In the genomic region with DNA sequence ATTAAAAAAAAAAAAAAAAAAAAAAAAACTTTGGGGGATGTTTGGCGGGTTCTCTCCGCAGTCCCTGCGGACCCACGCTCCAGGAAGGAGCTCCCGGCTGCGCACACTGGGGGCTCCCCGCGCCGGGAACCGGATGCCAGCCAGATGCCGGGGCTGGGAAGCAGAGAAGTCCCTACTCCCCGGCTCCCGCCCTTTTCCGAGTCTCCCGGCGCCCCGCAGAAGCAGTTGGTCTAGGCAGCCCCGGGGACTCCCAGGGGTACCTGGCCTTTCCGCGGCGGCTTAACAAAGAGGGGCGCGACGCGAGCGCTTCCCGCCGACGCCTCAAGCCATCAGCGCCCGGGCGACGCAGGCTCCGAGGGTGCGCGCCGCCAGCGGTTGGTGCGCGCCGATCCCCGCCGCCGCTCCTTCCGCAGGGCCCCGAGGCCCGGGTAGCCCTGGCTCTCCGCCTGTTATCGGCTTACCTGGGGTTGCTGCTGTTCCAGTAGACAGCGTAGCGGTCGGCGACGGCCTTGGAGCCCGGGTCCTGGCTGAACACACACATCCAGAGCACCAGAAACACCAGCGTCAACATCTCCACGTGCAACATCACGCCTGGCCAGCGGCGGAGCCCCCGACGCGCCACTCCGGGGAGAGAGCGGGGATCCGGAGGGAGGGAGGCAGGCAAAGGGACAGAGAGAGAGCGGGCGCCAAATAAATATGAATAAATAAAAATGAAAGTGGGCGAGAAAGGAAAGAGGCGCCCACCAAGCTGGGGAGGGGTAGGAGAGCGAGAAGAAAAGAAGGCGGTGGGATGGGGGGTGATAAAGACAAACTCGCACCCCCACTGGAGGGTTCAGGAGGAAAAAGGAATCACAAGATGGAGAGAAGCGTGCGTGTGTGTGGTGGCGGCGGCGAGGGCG, we compare ENCODE assay signal across 8 cellular contexts. TPM values are rescaled to one million over a fixed set of nuclear protein-coding genes. Genes with fewer than 3 reads are reported as not detected.
A peak's percentile ranks its signal among the peaks of the same experiment; 100 is the strongest.
DNase-seq lines count a peak whose midpoint lies in the region; ATAC-seq and TF ChIP-seq lines count a peak whose summit lies in the region.

No MANE protein-coding gene starts in this region.

- no peaks in the 10 kb centered on the region for H3K4me1 ChIP-seq in KMS-11 (ENCODE audit: low read depth, poor library complexity, severe bottlenecking)

- peak overlapping the region; percentile 98 for H2AFZ ChIP-seq in KMS-11 (ENCODE audit: low read depth)

- no peaks in the 10 kb centered on the region for H3K79me2 ChIP-seq in KMS-11 (ENCODE audit: insufficient read depth, low read depth)

- peaks cover 29% of the 10 kb centered on the region for H3K4me1 Mint-ChIP-seq in activated T-cell treated with anti-CD3 and anti-CD28 coated beads, Interleukin-2, amount 50 U/mL, for 4 hours (ENCODE audit: low read depth)
- peaks cover 29% of the 10 kb centered on the region for H3K4me1 Mint-ChIP-seq in activated CD8-positive, alpha-beta memory T cell treated with anti-CD3 and anti-CD28 coated beads, Interleukin-2, amount 10 ng/mL, durations not matched to agents 7 days and 5 days

- H3K9ac ChIP-seq in KMS-11, result peak overlapping the region; percentile 31; the same call in 1 of the 2 replicates

- no peak overlapping the region for H3K4me3 ChIP-seq in KMS-11 (IDR thresholded peaks at IDR 0.05; ENCODE audit: insufficient read depth, low read depth, low read length)

- no peaks in the 10 kb centered on the region for H4K20me1 ChIP-seq in KMS-11 (ENCODE audit: insufficient read depth)

- CTCF ChIA-PET in activated CD8-positive, alpha-beta memory T cell treated with anti-CD3 and anti-CD28 coated beads, Interleukin-2, amount 10 ng/mL, durations not matched to agents 7 days and 5 days (lab: Charles Lee), result no interaction called here

- no peak for TF ChIP-seq CTCF in KMS-11 (conservative IDR thresholded peaks at IDR 0.05; ENCODE audit: low read depth, low read length)

- no peaks in the 10 kb centered on the region for H3K9me3 Mint-ChIP-seq in activated T-cell treated with anti-CD3 and anti-CD28 coated beads, Interleukin-2, amount 50 U/mL, for 4 hours
- no peaks in the 10 kb centered on the region for H3K9me3 Mint-ChIP-seq in activated CD8-positive, alpha-beta memory T cell treated with anti-CD3 and anti-CD28 coated beads, Interleukin-2, amount 10 ng/mL, durations not matched to agents 7 days and 5 days (ENCODE audit: low read depth)

- no peak for DNase-seq in activated T-cell treated with anti-CD3 and anti-CD28 coated beads, Interleukin-2, amount 50 U/mL, for 4 hours
- DNase-seq in activated T-cell treated with anti-CD3 and anti-CD28 coated beads for 4 hours (no peak), globus pallidus (ENCODE audit: low spot score) (peak; percentile 5), posterior cingulate gyrus (peak in 9 of 10 donors; percentile 13 to 85 (median 22)), OCI-M2 (lab: John Stamatoyannopoulos, UW; ENCODE audit: unreplicated experiment) (no peak), RKO (ENCODE audit: low spot score) (no peak)
- no peak for DNase-seq in activated CD8-positive, alpha-beta memory T cell treated with anti-CD3 and anti-CD28 coated beads, Interleukin-2, amount 10 ng/mL, durations not matched to agents 7 days and 5 days

- H3K27ac ChIP-seq in KMS-11, result no peak overlapping the region

- H3K4me3 Mint-ChIP-seq in activated T-cell treated with anti-CD3 and anti-CD28 coated beads, Interleukin-2, amount 50 U/mL, for 4 hours, result peak overlapping the region; percentile 69
- peak overlapping the region; percentile 57 for H3K4me3 Mint-ChIP-seq in activated CD8-positive, alpha-beta memory T cell treated with anti-CD3 and anti-CD28 coated beads, Interleukin-2, amount 10 ng/mL, durations not matched to agents 7 days and 5 days

- H3K27ac Mint-ChIP-seq in activated CD8-positive, alpha-beta memory T cell treated with anti-CD3 and anti-CD28 coated beads, Interleukin-2, amount 10 ng/mL, durations not matched to agents 7 days and 5 days, result no peak overlapping the region

- H3K36me3 ChIP-seq in KMS-11 (ENCODE audit: insufficient read depth), result no peaks in the 10 kb centered on the region

- intact Hi-C loops in posterior cingulate gyrus (cut with DNase I), result loop anchor here (10.0 kb wide), 3 partner anchors 245 to 675 kb away; no protein-coding TSS in a partner anchor

- H3K4me2 ChIP-seq in KMS-11, result peak overlapping the region; percentile 69

- no peaks in the 10 kb centered on the region for H3K27me3 ChIP-seq in KMS-11 (ENCODE audit: insufficient read depth, low read depth)

- peak in 1 of 2 donors; percentile 38 for ATAC-seq in activated T-cell treated with anti-CD3 and anti-CD28 coated beads, Interleukin-2, amount 50 U/mL, for 4 hours
- no peak for ATAC-seq in activated CD8-positive, alpha-beta memory T cell treated with anti-CD3 and anti-CD28 coated beads, Interleukin-2, amount 10 ng/mL, durations not matched to agents 7 days and 5 days

- H3K36me3 Mint-ChIP-seq in activated T-cell treated with anti-CD3 and anti-CD28 coated beads, Interleukin-2, amount 50 U/mL, for 4 hours (ENCODE audit: insufficient read depth), result no peaks in the 10 kb centered on the region
- H3K36me3 Mint-ChIP-seq in activated CD8-positive, alpha-beta memory T cell treated with anti-CD3 and anti-CD28 coated beads, Interleukin-2, amount 10 ng/mL, durations not matched to agents 7 days and 5 days, result no peaks in the 10 kb centered on the region

- peaks cover 68% of the 10 kb centered on the region for H3K27me3 Mint-ChIP-seq in activated T-cell treated with anti-CD3 and anti-CD28 coated beads, Interleukin-2, amount 50 U/mL, for 4 hours (ENCODE audit: low read depth)
- peaks cover 82% of the 10 kb centered on the region for H3K27me3 Mint-ChIP-seq in activated CD8-positive, alpha-beta memory T cell treated with anti-CD3 and anti-CD28 coated beads, Interleukin-2, amount 10 ng/mL, durations not matched to agents 7 days and 5 days

RNA-seq across cellular contexts. Expression of a gene that starts 0.5 kb away (rescaled TPM):
- total RNA-seq in activated T-cell treated with anti-CD3 and anti-CD28 coated beads, Interleukin-2, amount 50 U/mL, for 4 hours, result under 1 TPM in 2 of 3 donors, not detected in 1; 0.13 to 0.24 TPM
- total RNA-seq in activated CD8-positive, alpha-beta memory T cell treated with anti-CD3 and anti-CD28 coated beads, Interleukin-2, amount 10 ng/mL, durations not matched to agents 7 days and 5 days, result not detected

Comparison
In these comparisons a context has a peak if more than half of its experiments do, and no peak if none do; other contexts are left out.
1. DNase-seq: peak in globus pallidus (single experiment) and posterior cingulate gyrus (9 of 10); none in activated T-cell treated with anti-CD3 and anti-CD28 coated beads, Interleukin-2, amount 50 U/mL, for 4 hours (single experiment), activated T-cell treated with anti-CD3 and anti-CD28 coated beads for 4 hours (single experiment), activated CD8-positive, alpha-beta memory T cell treated with anti-CD3 and anti-CD28 coated beads, Interleukin-2, amount 10 ng/mL, durations not matched to agents 7 days and 5 days (single experiment), OCI-M2 (single experiment) and RKO (single experiment).